Comparison of ENCODE assay signal across 26 cellular contexts in genomic region chr21:26471116-26471505, GRCh38.
"Had no signal": no experiment of that assay in that cellular context is flagged by ENCODE, and none has a peak within 500 bp of the region (broad histone marks: within the 10 kb centered on the region; RNA-seq: fewer than 3 reads in every experiment).

No MANE protein-coding gene starts in this region.

- H3K4me3 ChIP-seq: ascending aorta, body of pancreas, Peyer's patch, SJSA1 had no signal

- H3K4me1 Mint-ChIP-seq: activated naive CD4-positive, alpha-beta T cell treated with anti-CD3 and anti-CD28 coated beads, Interleukin-2, amount 50 U/mL, for 24 hours; central memory CD8-positive, alpha-beta T cell had no signal

- H3K9me3 Mint-ChIP-seq: activated CD8-positive, alpha-beta T cell treated with anti-CD3 and anti-CD28 coated beads for 36 hours had no signal

- H3K4me2 ChIP-seq: KMS-11 had no signal

- H3K27me3 Mint-ChIP-seq: central memory CD8-positive, alpha-beta T cell had no signal

- H3K36me3 Mint-ChIP-seq: activated naive CD4-positive, alpha-beta T cell treated with anti-CD3 and anti-CD28 coated beads, Interleukin-2, amount 50 U/mL, for 24 hours had no signal

- H3K4me1 ChIP-seq: ascending aorta, body of pancreas, Peyer's patch, SJSA1 had no signal

- H3K27ac ChIP-seq: ascending aorta, body of pancreas, KMS-11, Peyer's patch, RWPE1, SJSA1 had no signal

- ATAC-seq: activated CD4-positive, CD25-positive, alpha-beta regulatory T cell treated with anti-CD3 and anti-CD28 coated beads, Interleukin-2, amount 50 U/mL, for 24 hours; activated CD8-positive, alpha-beta T cell treated with anti-CD3 and anti-CD28 coated beads for 36 hours; activated T-cell treated with anti-CD3 and anti-CD28 coated beads, Interleukin-2, amount 50 U/mL, for 72 hours; body of pancreas; SK-N-SH treated with all-trans-retinoic acid at 6 μM for 48 hours had no signal

- H3K4me3 Mint-ChIP-seq: activated CD8-positive, alpha-beta T cell treated with anti-CD3 and anti-CD28 coated beads for 36 hours; activated naive CD4-positive, alpha-beta T cell treated with anti-CD3 and anti-CD28 coated beads, Interleukin-2, amount 50 U/mL, for 24 hours; activated T-cell treated with anti-CD3 and anti-CD28 coated beads, Interleukin-2, amount 50 U/mL, for 72 hours; central memory CD8-positive, alpha-beta T cell; T-helper 1 cell treated with Interleukin-12 subunit alpha and Interleukin-12 subunit beta and Interleukin-4 antibody, amounts not matched to agents 30 μg/mL and 1 μg/mL, for 36 hours had no signal

- H3K9ac ChIP-seq: KMS-11 had no signal

- H3K27me3 ChIP-seq: ascending aorta, body of pancreas, Peyer's patch, SJSA1 had no signal

- H3K27ac Mint-ChIP-seq: activated CD8-positive, alpha-beta T cell treated with anti-CD3 and anti-CD28 coated beads for 36 hours; activated naive CD4-positive, alpha-beta T cell treated with anti-CD3 and anti-CD28 coated beads, Interleukin-2, amount 50 U/mL, for 24 hours; activated T-cell treated with anti-CD3 and anti-CD28 coated beads, Interleukin-2, amount 50 U/mL, for 72 hours; T-helper 1 cell treated with Interleukin-12 subunit alpha and Interleukin-12 subunit beta and Interleukin-4 antibody, amounts not matched to agents 30 μg/mL and 1 μg/mL, for 36 hours had no signal

- DNase-seq: activated CD4-positive, alpha-beta T cell treated with anti-CD3 and anti-CD28 coated beads for 4 hours; activated CD8-positive, alpha-beta memory T cell treated with anti-CD3 and anti-CD28 coated beads, Interleukin-2, amount 50 U/mL, for 4 hours; activated CD8-positive, alpha-beta T cell treated with anti-CD3 and anti-CD28 coated beads for 36 hours; activated effector memory CD4-positive, alpha-beta T cell treated with Interleukin-2 at 50 U/mL for 16 hours; activated naive CD4-positive, alpha-beta T cell; activated T-cell treated with anti-CD3 and anti-CD28 coated beads, Interleukin-2, amount 50 U/mL, for 72 hours; amniotic stem cell; body of pancreas; NCI-H1092 treated with DMSO at 0.1 percent for 48 hours; NCI-H1436; NCI-H187 treated with DMSO at 0.1 percent for 48 hours; NCI-H2171; NCI-H2227 treated with DMSO at 0.1 percent for 48 hours; NCI-H510A; NCI-H526 treated with DMSO at 0.1 percent for 48 hours; Peyer's patch; Right ventricle myocardium superior had no signal

- H3K36me3 ChIP-seq: ascending aorta, Peyer's patch, SJSA1 had no signal

- H3K9me3 ChIP-seq: ascending aorta, body of pancreas, Peyer's patch, SJSA1 had no signal
